Comparison of ENCODE assay signal across 1 cellular context in the genomic region with DNA sequence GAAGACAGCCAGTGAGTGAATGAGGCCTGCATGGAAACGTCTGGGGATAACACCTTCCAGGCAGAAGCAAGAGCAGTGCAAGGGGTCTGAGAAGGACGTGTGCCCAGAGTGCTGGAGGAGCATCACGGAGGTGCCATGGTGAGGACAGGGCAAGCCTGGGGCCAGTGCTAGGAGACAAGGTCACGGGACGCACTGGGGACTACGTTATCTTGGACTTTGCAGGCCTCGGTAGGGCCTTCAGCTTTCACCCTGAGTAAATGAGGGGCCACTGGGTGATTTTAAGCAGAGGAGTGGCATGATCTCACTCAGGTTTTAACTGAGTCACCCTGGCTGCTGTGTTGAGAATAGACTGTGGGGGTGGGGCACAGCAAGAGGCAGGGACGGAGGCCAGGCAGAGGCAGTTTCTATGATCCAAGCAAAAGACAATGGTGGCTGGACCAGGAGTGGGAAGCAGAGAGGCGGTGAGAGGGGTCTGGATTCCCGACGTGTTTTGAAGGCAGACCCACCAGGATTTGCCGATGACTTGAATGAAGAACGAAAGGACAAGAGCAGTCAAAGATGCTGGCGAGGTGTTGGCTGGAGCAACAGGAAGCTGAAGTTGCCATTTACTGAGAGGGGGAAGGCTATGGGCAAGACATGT.
A peak's percentile ranks its signal among the peaks of the same experiment; 100 is the strongest.
TF ChIP-seq lines count a peak whose summit lies in the region.

No MANE protein-coding gene starts in this region.

TF ChIP-seq in K562, 482 proteins besides CTCF, POLR2A, EP300 and RAD21 (continued from another document and continues in another):
- TF ChIP-seq RREB1 (CRISPR knock-in tag; IDR thresholded peaks at IDR 0.05) (no peak), FUS (optimal IDR thresholded peaks at IDR 0.05; ENCODE audit: low read depth, low read length) (no peak), RFX1 (IDR thresholded peaks at IDR 0.05) (peak; percentile 53; the same call in 1 of the 2 replicates), ZNF695 (CRISPR knock-in tag; IDR thresholded peaks at IDR 0.05) (no peak), BMI1 (IDR thresholded peaks at IDR 0.05; ENCODE audit: low read length) (no peak), POLR2G (IDR thresholded peaks at IDR 0.05; ENCODE audit: low read depth, low read length) (no peak), ARID1B (IDR thresholded peaks at IDR 0.05) (peak; percentile 90), SFPQ (IDR thresholded peaks at IDR 0.05; ENCODE audit: low read depth, low read length) (no peak), NCOA2 (IDR thresholded peaks at IDR 0.05; ENCODE audit: partially characterized antibody in 2 of 2) (no peak), ZC3H11A (IDR thresholded peaks at IDR 0.05; ENCODE audit: low read depth, low read length) (no peak), BDP1 (IDR thresholded peaks at IDR 0.05; ENCODE audit: insufficient read depth, insufficient read length) (no peak), GABPA (tag; conservative IDR thresholded peaks at IDR 0.05; ENCODE audit: low read depth) (no peak), NELFE (IDR thresholded peaks at IDR 0.05; ENCODE audit: insufficient read depth, insufficient read length) (no peak), NR2C1 (IDR thresholded peaks at IDR 0.05) (no peak), NR2C1 (tag; IDR thresholded peaks at IDR 0.05) (no peak), DPF2 (IDR thresholded peaks at IDR 0.05) (peak; percentile 94), ZNF609 (CRISPR knock-in tag; IDR thresholded peaks at IDR 0.05; ENCODE audit: borderline replicate concordance) (no peak), E2F4 (CRISPR knock-in tag; IDR thresholded peaks at IDR 0.05; ENCODE audit: low read depth) (no peak), HNRNPK (IDR thresholded peaks at IDR 0.05; ENCODE audit: low read depth, low read length, poor library complexity, severe bottlenecking) (no peak), ATF7 (IDR thresholded peaks at IDR 0.05) (peak; percentile 90), ZBTB7A (IDR thresholded peaks at IDR 0.05; ENCODE audit: borderline replicate concordance, control insufficient read depth, low read depth, low read length) (peak; percentile 84), ZNF785 (CRISPR knock-in tag; IDR thresholded peaks at IDR 0.05) (no peak), ZNF3 (CRISPR knock-in tag; IDR thresholded peaks at IDR 0.05) (no peak), CCNT2 (IDR thresholded peaks at IDR 0.05; ENCODE audit: borderline replicate concordance, extremely low read depth, insufficient read length, low read depth, low read length) (no peak), STAG1 (CRISPR knock-in tag; IDR thresholded peaks at IDR 0.05; ENCODE audit: borderline replicate concordance) (no peak), CHD7 (IDR thresholded peaks at IDR 0.05; ENCODE audit: low read depth, low read length) (no peak)
